ENCODE assay signal across 2 cellular contexts in genomic region chr1:42379794-42380616, GRCh38.
TF ChIP-seq lines count a peak whose summit lies in the region.

No MANE protein-coding gene starts in this region.

TF ChIP-seq in SK-N-SH, 30 proteins besides CTCF, POLR2A, EP300 and RAD21:
- peak; percentile 54 for TF ChIP-seq JUND (IDR thresholded peaks at IDR 0.05)
- no peak for TF ChIP-seq SMC3 (IDR thresholded peaks at IDR 0.05; ENCODE audit: low read depth, low read length)
- peak; percentile 62; the same call in 1 of the 2 replicates for TF ChIP-seq FOSL2 (IDR thresholded peaks at IDR 0.05; ENCODE audit: borderline replicate concordance, low read depth)
- TF ChIP-seq REST (IDR thresholded peaks at IDR 0.05; ENCODE audit: low read depth, low read length): peak; percentile 98
- 0 out of 2 replicates have a peak, but pooled peaks have one; percentile 27 for TF ChIP-seq NRF1 (IDR thresholded peaks at IDR 0.05; ENCODE audit: low read depth, low read length)

TF ChIP-seq in endothelial cell of umbilical vein, 7 proteins besides CTCF, POLR2A, EP300 and RAD21:
- no peak for TF ChIP-seq EZH2 (IDR thresholded peaks at IDR 0.05; ENCODE audit: borderline replicate concordance, low read depth, low read length, severe bottlenecking)
- TF ChIP-seq FOS (IDR thresholded peaks at IDR 0.05; ENCODE audit: borderline replicate concordance, insufficient read depth, low read length): peak; percentile 56
TF ChIP-seq in endothelial cell of umbilical vein: peak in this region for 1.
